Comparison of ENCODE assay signal across 15 cellular contexts in genomic region chr4:7824218-7824617, GRCh38.
DNase-seq lines count a peak whose midpoint lies in the region; TF ChIP-seq lines count a peak whose summit lies in the region.
"Had no signal": no experiment of that assay in that cellular context is flagged by ENCODE, and none has a peak within 500 bp of the region (broad histone marks: within the 10 kb centered on the region; RNA-seq: fewer than 3 reads in every experiment).

No MANE protein-coding gene starts in this region.

- TF ChIP-seq CTCF in fibroblast of villous mesenchyme (IDR thresholded peaks at IDR 0.05; ENCODE audit: insufficient read depth, low read depth, low read length) (no peak), parathyroid adenoma (IDR thresholded peaks at IDR 0.05) (no peak), BE2C (IDR thresholded peaks at IDR 0.05; ENCODE audit: low read depth, low read length) (no peak)

- H2AFZ ChIP-seq in parathyroid adenoma = no peak overlapping the region

- H3K4me1 ChIP-seq in adipocyte (ENCODE audit: control insufficient read depth, insufficient read depth, low read length) = peaks cover 62% of the 10 kb centered on the region
- H3K4me1 ChIP-seq in parathyroid adenoma = peaks cover 21% of the 10 kb centered on the region
- H3K4me1 ChIP-seq in BE2C = peaks cover 50% of the 10 kb centered on the region

- H3K4me3 ChIP-seq in adipocyte (ENCODE audit: low read length) (no peak overlapping the region), fibroblast of villous mesenchyme (ENCODE audit: low read depth, low read length) (no peak overlapping the region), parathyroid adenoma (ENCODE audit: low read depth, low read length) (no peak overlapping the region), BE2C (ENCODE audit: low read depth, low read length) (no peak overlapping the region)
- H3K4me3 ChIP-seq: smooth muscle cell had no signal

- H3K9ac ChIP-seq in adipocyte (ENCODE audit: low read length) (no peak overlapping the region), parathyroid adenoma (no peak overlapping the region)

- H3K27ac ChIP-seq in parathyroid adenoma = peak overlapping the region; percentile 65
- H3K27ac ChIP-seq: VCaP had no signal

- H3K27me3 ChIP-seq in adipocyte (replicated peaks; ENCODE audit: control insufficient read depth, insufficient read depth, low read length) (no peaks in the 10 kb centered on the region), parathyroid adenoma (ENCODE audit: control insufficient read depth, insufficient read depth, low read length) (no peaks in the 10 kb centered on the region), BE2C (no peaks in the 10 kb centered on the region)

- no peaks in the 10 kb centered on the region for H3K9me3 ChIP-seq in adipocyte (ENCODE audit: control insufficient read depth, low read length)
- H3K9me3 ChIP-seq in parathyroid adenoma (ENCODE audit: control insufficient read depth, low read length) = no peaks in the 10 kb centered on the region
- no peaks in the 10 kb centered on the region for H3K9me3 ChIP-seq in BE2C

- no peak overlapping the region for H3K4me2 ChIP-seq in parathyroid adenoma (ENCODE audit: low read length)

- H3K36me3 ChIP-seq in adipocyte (ENCODE audit: control insufficient read depth, insufficient read depth, low read length, severe bottlenecking) (peaks cover 28% of the 10 kb centered on the region), parathyroid adenoma (ENCODE audit: control insufficient read depth, insufficient read depth, low read length) (no peaks in the 10 kb centered on the region), BE2C (peaks cover 58% of the 10 kb centered on the region)

- no peaks in the 10 kb centered on the region for H3K79me2 ChIP-seq in parathyroid adenoma

- DNase-seq in H4 (ENCODE audit: low spot score) = peak; percentile 72
- DNase-seq in adipocyte (ENCODE audit: low read depth) = peak; percentile 78
- DNase-seq in fibroblast of villous mesenchyme (ENCODE audit: low read depth) = peak; percentile 74
- no peak for DNase-seq in UCSD-AML1 (lab: John Stamatoyannopoulos, UW; ENCODE audit: unreplicated experiment)
- no peak for DNase-seq in OCI-M1 (lab: John Stamatoyannopoulos, UW)
- no peak for DNase-seq in COLO829 (ENCODE audit: low spot score)
- DNase-seq in BE2C = no peak
- DNase-seq: activated effector memory CD4-positive, alpha-beta T cell treated with Interleukin-2 at 50 U/mL for 16 hours; H9; left ventricle myocardium superior; natural killer cell; NCI-H2227 treated with DMSO at 0.1 percent for 48 hours had no signal

Comparison
In these comparisons a context has a peak if more than half of its experiments do, and no peak if none do; other contexts are left out.
1. DNase-seq: peak in H4 (single experiment), adipocyte (single experiment) and fibroblast of villous mesenchyme (single experiment); none in UCSD-AML1 (single experiment), OCI-M1 (single experiment), COLO829 (single experiment) and BE2C (single experiment).